Comparison of ENCODE assay signal across 17 cellular contexts in the genomic region with DNA sequence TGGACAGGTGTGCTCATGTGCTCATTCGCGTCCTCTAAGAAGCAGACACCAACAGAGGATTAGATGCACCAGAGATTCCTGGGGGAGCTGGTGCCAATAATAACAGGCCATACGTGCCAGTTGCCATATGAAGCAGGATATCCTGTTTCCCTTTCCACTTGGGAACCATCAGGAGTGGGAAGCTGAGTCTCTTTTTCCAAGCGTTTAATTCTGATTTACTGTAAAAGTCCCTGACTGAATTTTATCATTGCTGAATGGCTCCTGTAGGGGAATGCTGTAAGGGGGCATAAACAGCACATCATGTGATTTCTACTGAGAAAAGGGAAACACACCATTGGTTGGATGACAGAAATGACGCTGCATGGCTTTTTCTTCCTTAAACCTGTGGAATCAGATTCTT.
A peak's percentile ranks its signal among the peaks of the same experiment; 100 is the strongest.
DNase-seq lines count a peak whose midpoint lies in the region; ATAC-seq, FAIRE-seq and TF ChIP-seq lines count a peak whose summit lies in the region.
"Had no signal": no experiment of that assay in that cellular context is flagged by ENCODE, and none has a peak within 500 bp of the region (broad histone marks: within the 10 kb centered on the region; RNA-seq: fewer than 3 reads in every experiment).

No MANE protein-coding gene starts in this region.

- H3K4me1 Mint-ChIP-seq in activated CD8-positive, alpha-beta memory T cell treated with anti-CD3 and anti-CD28 coated beads, Interleukin-2, amount 10 ng/mL, durations not matched to agents 7 days and 5 days = peaks cover 44% of the 10 kb centered on the region

- H3K9me2 ChIP-seq in DOHH2 (replicated peaks; ENCODE audit: control insufficient read depth, low read length) = no peaks in the 10 kb centered on the region

- H3K4me3 Mint-ChIP-seq in activated CD8-positive, alpha-beta memory T cell treated with anti-CD3 and anti-CD28 coated beads, Interleukin-2, amount 10 ng/mL, durations not matched to agents 7 days and 5 days = no peak overlapping the region
- H3K4me3 Mint-ChIP-seq: B cell; CD8-positive, alpha-beta memory T cell had no signal

- H2AFZ ChIP-seq in OCI-LY3 (ENCODE audit: low read depth, low read length) (no peak overlapping the region), endothelial cell of umbilical vein (ENCODE audit: low read depth, low read length) (no peak overlapping the region)
- H2AFZ ChIP-seq: GM23248 had no signal

- DNase-seq in GM12892 (ENCODE audit: insufficient read length) (no peak), endothelial cell of umbilical vein (ENCODE audit: low read depth, low spot score) (peak; percentile 29), HuH-7 (ENCODE audit: low spot score) (no peak)
- DNase-seq in activated CD8-positive, alpha-beta memory T cell treated with anti-CD3 and anti-CD28 coated beads, Interleukin-2, amount 10 ng/mL, durations not matched to agents 7 days and 5 days = no peak
- DNase-seq: CD8-positive, alpha-beta memory T cell; COR-L47; DMS 273 treated with DMSO at 0.1 percent for 48 hours; GDM1; GM23248; IMR-90 had no signal

- FAIRE-seq in GM12892 (lab: Jason Lieb, UNC) (peak; percentile 24), endothelial cell of umbilical vein (lab: Jason Lieb, UNC) (no peak)

- intact Hi-C loops in endothelial cell of umbilical vein (cut with micrococcal nuclease) = no loop called here

- H4K20me1 ChIP-seq in DOHH2 (ENCODE audit: control insufficient read depth, insufficient read depth, low read depth, low read length) = no peaks in the 10 kb centered on the region
- no peaks in the 10 kb centered on the region for H4K20me1 ChIP-seq in OCI-LY3 (ENCODE audit: insufficient read depth, low read length)
- no peaks in the 10 kb centered on the region for H4K20me1 ChIP-seq in endothelial cell of umbilical vein (replicated peaks; ENCODE audit: control insufficient read depth, extremely low read depth, insufficient read depth, low read length)
- H4K20me1 ChIP-seq: BLaER1 treated with 17β-estradiol and CSF1 and Interleukin-3, amounts not matched to agents 10 nM and 100 nM had no signal

- no peak for ATAC-seq in activated CD8-positive, alpha-beta memory T cell treated with anti-CD3 and anti-CD28 coated beads, Interleukin-2, amount 10 ng/mL, durations not matched to agents 7 days and 5 days
- no peak for ATAC-seq in GM19023 (IDR thresholded peaks at IDR 0.05; ENCODE audit: unreplicated experiment)
- ATAC-seq: K562 had no signal

- peaks cover 5% of the 10 kb centered on the region for H3K36me3 Mint-ChIP-seq in activated CD8-positive, alpha-beta memory T cell treated with anti-CD3 and anti-CD28 coated beads, Interleukin-2, amount 10 ng/mL, durations not matched to agents 7 days and 5 days

- H3K9me3 Mint-ChIP-seq in activated CD8-positive, alpha-beta memory T cell treated with anti-CD3 and anti-CD28 coated beads, Interleukin-2, amount 10 ng/mL, durations not matched to agents 7 days and 5 days (ENCODE audit: low read depth) = peaks cover 4% of the 10 kb centered on the region

- TF ChIP-seq POLR2A in GM12892 (IDR thresholded peaks at IDR 0.05; ENCODE audit: low read depth, low read length) (no peak), endothelial cell of umbilical vein (IDR thresholded peaks at IDR 0.05; ENCODE audit: low read depth, low read length) (no peak)

- H3K4me1 ChIP-seq in DOHH2 (ENCODE audit: control insufficient read depth, low read length) (peaks cover 78% of the 10 kb centered on the region), OCI-LY3 (ENCODE audit: low read length) (peaks cover 41% of the 10 kb centered on the region), endothelial cell of umbilical vein (ENCODE audit: control insufficient read depth, extremely low read depth, insufficient read depth, low read length) (no peaks in the 10 kb centered on the region)
- H3K4me1 ChIP-seq: HAP-1 had no signal

- no TSS peak for BruUV-seq in endothelial cell of umbilical vein (replicated peaks; lab: Mats Ljungman, UMichigan)

- TF ChIP-seq CTCF in DOHH2 (IDR thresholded peaks at IDR 0.05; ENCODE audit: low read depth, low read length, poor library complexity, severe bottlenecking) = no peak
- TF ChIP-seq CTCF in OCI-LY3 (IDR thresholded peaks at IDR 0.05; ENCODE audit: low read depth, low read length) = no peak
- TF ChIP-seq CTCF in endothelial cell of umbilical vein (IDR thresholded peaks at IDR 0.05; ENCODE audit: extremely low read depth in 1 of 2, insufficient read depth in 1 of 2, low read depth in 1 of 2, low read length in 2 of 2) = no peak

- dilution Hi-C loops in endothelial cell of umbilical vein (cut with MboI; ENCODE audit: extremely low pct_ligation_motif_present, low sequenced_read_pairs) = no loop called here

- H3K9me3 ChIP-seq in DOHH2 (ENCODE audit: control insufficient read depth, insufficient read depth, low read length) = no peaks in the 10 kb centered on the region
- H3K9me3 ChIP-seq in OCI-LY3 (ENCODE audit: insufficient read depth, low read length) = no peaks in the 10 kb centered on the region
- no peaks in the 10 kb centered on the region for H3K9me3 ChIP-seq in endothelial cell of umbilical vein (replicated peaks; ENCODE audit: control insufficient read depth, insufficient read depth, low read length)
- H3K9me3 ChIP-seq: BLaER1 treated with 17β-estradiol and CSF1 and Interleukin-3, amounts not matched to agents 10 nM and 100 nM; HAP-1 had no signal

- peak overlapping the region; percentile 75 for H3K4me2 ChIP-seq in DOHH2 (ENCODE audit: low read length)
- peak overlapping the region; percentile 28; the same call in 1 of the 2 replicates for H3K4me2 ChIP-seq in OCI-LY3 (ENCODE audit: low read length)
- no peak overlapping the region for H3K4me2 ChIP-seq in endothelial cell of umbilical vein (ENCODE audit: insufficient read depth, low read length)

- peaks cover 36% of the 10 kb centered on the region for H3F3A ChIP-seq in DOHH2 (ENCODE audit: control insufficient read depth, insufficient read depth)

- peak overlapping the region; percentile 83 for H3K27ac ChIP-seq in DOHH2 (ENCODE audit: low read depth, low read length)
- no peak overlapping the region for H3K27ac ChIP-seq in OCI-LY3 (ENCODE audit: low read length)
- H3K27ac ChIP-seq in endothelial cell of umbilical vein (ENCODE audit: insufficient read depth, low read depth, low read length) = no peak overlapping the region
- H3K27ac ChIP-seq: BLaER1 treated with 17β-estradiol and CSF1 and Interleukin-3, amounts not matched to agents 10 nM and 100 nM; GM23248 had no signal

- H3K27ac Mint-ChIP-seq in activated CD8-positive, alpha-beta memory T cell treated with anti-CD3 and anti-CD28 coated beads, Interleukin-2, amount 10 ng/mL, durations not matched to agents 7 days and 5 days = no peak overlapping the region

- no peaks in the 10 kb centered on the region for H3K36me3 ChIP-seq in DOHH2 (ENCODE audit: control insufficient read depth, low read length)
- H3K36me3 ChIP-seq in OCI-LY3 (replicated peaks; ENCODE audit: low read depth, low read length) = no peaks in the 10 kb centered on the region
- no peaks in the 10 kb centered on the region for H3K36me3 ChIP-seq in endothelial cell of umbilical vein (ENCODE audit: control insufficient read depth in 2 of 2, extremely low read depth in 1 of 2, insufficient read depth in 2 of 2, low read length in 2 of 2)
- H3K36me3 ChIP-seq: BLaER1 treated with 17β-estradiol and CSF1 and Interleukin-3, amounts not matched to agents 10 nM and 100 nM; HAP-1 had no signal

- H3K4me3 ChIP-seq in DOHH2 (ENCODE audit: low read length) = peak overlapping the region; percentile 46; the same call in 1 of the 2 replicates
- no peak overlapping the region for H3K4me3 ChIP-seq in OCI-LY3 (ENCODE audit: low read length)
- no peak overlapping the region for H3K4me3 ChIP-seq in endothelial cell of umbilical vein (replicated peaks in 1 of 3; ENCODE audit: insufficient read depth in 1 of 3, low read depth in 1 of 3, low read length in 3 of 3)
- H3K4me3 ChIP-seq: BLaER1 treated with 17β-estradiol and CSF1 and Interleukin-3, amounts not matched to agents 10 nM and 100 nM; GM23248; HAP-1; K562 had no signal

- H3K79me2 ChIP-seq in DOHH2 (ENCODE audit: control insufficient read depth, low read length) (no peaks in the 10 kb centered on the region), OCI-LY3 (ENCODE audit: low read length) (no peaks in the 10 kb centered on the region), endothelial cell of umbilical vein (ENCODE audit: control insufficient read depth, insufficient read depth, low read length) (no peaks in the 10 kb centered on the region)

- H3K27me3 Mint-ChIP-seq in activated CD8-positive, alpha-beta memory T cell treated with anti-CD3 and anti-CD28 coated beads, Interleukin-2, amount 10 ng/mL, durations not matched to agents 7 days and 5 days = peaks cover 18% of the 10 kb centered on the region
- H3K27me3 Mint-ChIP-seq: B cell had no signal

- CTCF ChIA-PET in endothelial cell of umbilical vein (lab: Charles Lee) = interaction anchor here (1.2 to 13.6 kb wide), 3 partner anchors 14 to 192 kb away, joined by 4 to 333 read pairs (median 4); no protein-coding TSS in a partner anchor
- CTCF ChIA-PET in activated CD8-positive, alpha-beta memory T cell treated with anti-CD3 and anti-CD28 coated beads, Interleukin-2, amount 10 ng/mL, durations not matched to agents 7 days and 5 days (lab: Charles Lee) = interaction anchor here (15.4 kb wide), 1 partner anchor 192 kb away, joined by 227 read pairs; no protein-coding TSS in a partner anchor

- no peaks in the 10 kb centered on the region for H3K9me1 ChIP-seq in endothelial cell of umbilical vein (replicated peaks; ENCODE audit: control insufficient read depth, extremely low read depth, insufficient read depth, low read length)

- no peak overlapping the region for H3K9ac ChIP-seq in OCI-LY3 (ENCODE audit: low read length)
- no peak overlapping the region for H3K9ac ChIP-seq in endothelial cell of umbilical vein (replicated peaks; ENCODE audit: extremely low read depth, insufficient read depth, low read length)
- H3K9ac ChIP-seq: BLaER1 treated with 17β-estradiol and CSF1 and Interleukin-3, amounts not matched to agents 10 nM and 100 nM; GM23248 had no signal

- POLR2A ChIA-PET in endothelial cell of umbilical vein (lab: Charles Lee) = no interaction called here

- H3K27me3 ChIP-seq in DOHH2 (ENCODE audit: control insufficient read depth, low read length) (no peaks in the 10 kb centered on the region), OCI-LY3 (ENCODE audit: low read depth, low read length) (peaks cover 26% of the 10 kb centered on the region), endothelial cell of umbilical vein (ENCODE audit: control insufficient read depth in 2 of 2, insufficient read depth in 2 of 2, low read length in 2 of 2) (peaks cover 0 to 6% of the 10 kb centered on the region in 2 experiments)
- H3K27me3 ChIP-seq: BLaER1 treated with 17β-estradiol and CSF1 and Interleukin-3, amounts not matched to agents 10 nM and 100 nM had no signal

TF ChIP-seq in endothelial cell of umbilical vein, 7 proteins besides CTCF, POLR2A, EP300 and RAD21 (continues in another document):
- TF ChIP-seq MYC (IDR thresholded peaks at IDR 0.05; ENCODE audit: low read depth, low read length) (no peak), EZH2 (IDR thresholded peaks at IDR 0.05; ENCODE audit: borderline replicate concordance, low read depth, low read length, severe bottlenecking) (no peak)
- TF ChIP-seq, protein P1, sequence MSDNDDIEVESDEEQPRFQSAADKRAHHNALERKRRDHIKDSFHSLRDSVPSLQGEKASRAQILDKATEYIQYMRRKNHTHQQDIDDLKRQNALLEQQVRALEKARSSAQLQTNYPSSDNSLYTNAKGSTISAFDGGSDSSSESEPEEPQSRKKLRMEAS (IDR thresholded peaks at IDR 0.05; ENCODE audit: insufficient read depth, insufficient read length) = no peak
